In genomic region chr6:166275714-166276166, GRCh38 we compare ENCODE assay signal across 9 cellular contexts. TPM values are rescaled to one million over a fixed set of nuclear protein-coding genes. Genes with fewer than 3 reads are reported as not detected.
DNase-seq lines count a peak whose midpoint lies in the region; ATAC-seq and TF ChIP-seq lines count a peak whose summit lies in the region.
"Had no signal": no experiment of that assay in that cellular context is flagged by ENCODE, and none has a peak within 500 bp of the region (broad histone marks: within the 10 kb centered on the region; RNA-seq: fewer than 3 reads in every experiment).

No MANE protein-coding gene starts in this region.

- H3K9me3 ChIP-seq in thyroid gland, result no peaks in the 10 kb centered on the region

- no peaks in the 10 kb centered on the region for H3K36me3 ChIP-seq in thyroid gland

- TF ChIP-seq POLR2A in thyroid gland (IDR thresholded peaks at IDR 0.05), result no peak

- intact Hi-C loops in thyroid gland (cut with DNase I), result loop anchor here (2.0 kb wide), 1 partner anchor 123 kb away; no protein-coding TSS in a partner anchor

- DNase-seq in DMS114 treated with DMSO at 0.1 percent for 48 hours (lab: John Stamatoyannopoulos, UW; ENCODE audit: unreplicated experiment) (peak; percentile 12), RPMI7951 (ENCODE audit: low read depth) (peak; percentile 33), fibroblast of the aortic adventitia (ENCODE audit: low read depth) (peak; percentile 43), omental fat pad (ENCODE audit: low spot score) (peak; percentile 57), thyroid gland (peak; percentile 57 to 66)
- peak; percentile 66 to 77 for DNase-seq in activated T-helper 1 cell treated with anti-CD3 and anti-CD28 coated beads, Interleukin-2, amount 50 U/mL, for 16 hours (ENCODE audit: low read depth in 1 of 2, low spot score in 1 of 2)

- no peak overlapping the region for H3K27ac ChIP-seq in thyroid gland

- H3K4me1 ChIP-seq in thyroid gland, result peaks cover 3 to 11% of the 10 kb centered on the region in 2 donors

- no peaks in the 10 kb centered on the region for H3K27me3 ChIP-seq in thyroid gland

- 4 to 6% methylated on average over 19 to 21 of the region's 21 CpGs for WGBS in thyroid gland, 2 donors

- ATAC-seq in GM19455 (IDR thresholded peaks at IDR 0.05; ENCODE audit: unreplicated experiment), result peak; percentile 82
- ATAC-seq in HG03520 (IDR thresholded peaks at IDR 0.05; ENCODE audit: unreplicated experiment), result peak; percentile 82
- ATAC-seq in omental fat pad (ENCODE audit: low FRiP score), result no peak

- peak; percentile 97 for TF ChIP-seq CTCF in fibroblast of the aortic adventitia (IDR thresholded peaks at IDR 0.05; ENCODE audit: insufficient read depth, low read length)
- peak in 1 of 3 donors; percentile 60 for TF ChIP-seq CTCF in omental fat pad (IDR thresholded peaks at IDR 0.05)
- peak; percentile 77 to 100 (median 96) for TF ChIP-seq CTCF in thyroid gland (IDR thresholded peaks at IDR 0.05)

- H3K4me3 ChIP-seq in fibroblast of the aortic adventitia (ENCODE audit: low read depth, low read length) (no peak overlapping the region), thyroid gland (replicated peaks in 1 of 3) (no peak overlapping the region)

RNA-seq across cellular contexts. Expression of gene PRR18, which starts 32.5 kb away (rescaled TPM):
- total RNA-seq in RPMI7951 (2014; rRNA removed; shearing (Covaris generic)), result not detected in 2 replicates
- total RNA-seq in fibroblast of the aortic adventitia (ENCODE audit: low replicate concordance) (not detected in 2 replicates), omental fat pad (under 1 TPM in 3 of 4 donors, not detected in 1; 0.37 to 0.63 (median 0.38) TPM), thyroid gland (under 1 TPM in 3 of 4 donors, not detected in 1; 0.21 to 0.67 (median 0.59) TPM)
- total RNA-seq: dermis microvascular lymphatic vessel endothelial cell had no signal

Comparison
In these comparisons a context has a peak if more than half of its experiments do, and no peak if none do; other contexts are left out.
1. DNase-seq: peak in every context shown above with its lines; median percentile 72 in activated T-helper 1 cell treated with anti-CD3 and anti-CD28 coated beads, Interleukin-2, amount 50 U/mL, for 16 hours; 62 in thyroid gland; 57 in omental fat pad; 43 in fibroblast of the aortic adventitia; 33 in RPMI7951; 12 in DMS114 treated with DMSO at 0.1 percent for 48 hours.